In genomic region chr14:22852940-22853767, GRCh38 we compare ENCODE assay signal across 8 cellular contexts. TPM values are rescaled to one million over a fixed set of nuclear protein-coding genes. Genes with fewer than 3 reads are reported as not detected.
DNase-seq lines count a peak whose midpoint lies in the region; ATAC-seq and TF ChIP-seq lines count a peak whose summit lies in the region.

No MANE protein-coding gene starts in this region.

- no peaks in the 10 kb centered on the region for H3K27me3 ChIP-seq in colonic mucosa

- peak overlapping the region; percentile 28 for H3K4me3 ChIP-seq in colonic mucosa

- intact Hi-C loops in colonic mucosa (cut with DNase I): loop anchor here (2.0 to 5.0 kb wide), 2 partner anchors 30 to 296 kb away; no protein-coding TSS in a partner anchor

- TF ChIP-seq CTCF in colonic mucosa (IDR thresholded peaks at IDR 0.05): peak; percentile 94

- H3K9me3 ChIP-seq in colonic mucosa: no peaks in the 10 kb centered on the region

- peak overlapping the region; percentile 64 for H3K27ac ChIP-seq in colonic mucosa

- peak; percentile 71 for DNase-seq in NCI-H1436 (lab: John Stamatoyannopoulos, UW)
- no peak for DNase-seq in NCI-H1436 treated with DMSO at 0.1 percent for 48 hours (lab: John Stamatoyannopoulos, UW)
- DNase-seq in NCI-H460 (ENCODE audit: extremely low read depth, low read depth): peak; percentile 69
- DNase-seq in activated CD4-positive, alpha-beta T cell treated with anti-CD3 and anti-CD28 coated beads for 48 hours: peak; percentile 96
- peak; percentile 97 for DNase-seq in colonic mucosa
- peak; percentile 92 for DNase-seq in left lobe of liver (ENCODE audit: low spot score)
- peak; percentile 80 to 95 (median 86) for DNase-seq in stimulated activated CD4-positive, alpha-beta T cell treated with anti-CD3 and anti-CD28 coated beads, Interleukin-1b, Interleukin-23, amount 100 ng/mL, for 24 hours (ENCODE audit: low read depth in 4 of 4, low spot score in 1 of 4)

- H3K36me3 ChIP-seq in colonic mucosa: no peaks in the 10 kb centered on the region

- ATAC-seq in HG03095 (IDR thresholded peaks at IDR 0.05; ENCODE audit: unreplicated experiment): peak; percentile 65
- ATAC-seq in left lobe of liver: peak; percentile 93

- H3K4me1 ChIP-seq in colonic mucosa: peaks cover 4% of the 10 kb centered on the region

- peak overlapping the region; percentile 71 to 84 for H3K9ac ChIP-seq in colonic mucosa (ENCODE audit: low read depth in 2 of 2, low read length in 2 of 2)

RNA-seq across cellular contexts. Expression of gene MMP14, which starts 16.8 kb away (rescaled TPM):
- total RNA-seq in NCI-H460 (2014; rRNA removed; shearing (Covaris generic)): 0.30 and 0.89 TPM in 2 replicates
- 0.16 and 0.50 TPM in 2 replicates for polyA plus RNA-seq in NCI-H460 (2014; cell fraction: nucleus; rRNA removed)
- total RNA-seq in colonic mucosa (10 to 100 TPM; 59.1 to 82.8 TPM), left lobe of liver (10.9 TPM)

RNA-seq across cellular contexts. Expression of gene LRP10, which starts 18.4 kb away (rescaled TPM):
- total RNA-seq in NCI-H460 (2014; rRNA removed; shearing (Covaris generic)): 102 and 107 TPM in 2 replicates
- polyA plus RNA-seq in NCI-H460 (2014; cell fraction: nucleus; rRNA removed): 80.0 and 97.8 TPM in 2 replicates
- total RNA-seq in colonic mucosa (100 to 1,000 TPM; 204 to 222 TPM), left lobe of liver (34.3 TPM)

RNA-seq across cellular contexts. Expression of gene MRPL52, which starts 23.5 kb away (rescaled TPM):
- 58.9 and 68.9 TPM in 2 replicates for total RNA-seq in NCI-H460 (2014; rRNA removed; shearing (Covaris generic))
- polyA plus RNA-seq in NCI-H460 (2014; cell fraction: nucleus; rRNA removed): 106 and 201 TPM in 2 replicates
- total RNA-seq in colonic mucosa (100 to 1,000 TPM in 1 of 2 donors, 10 to 100 TPM in 1; 79.1 to 156 TPM), left lobe of liver (48.9 TPM)

RNA-seq across cellular contexts. Expression of gene REM2, which starts 29.9 kb away (rescaled TPM):
- total RNA-seq in NCI-H460 (2014; rRNA removed; shearing (Covaris generic)): 0.32 and 0.37 TPM in 2 replicates
- polyA plus RNA-seq in NCI-H460 (2014; cell fraction: nucleus; rRNA removed): 1.2 TPM in 1 of 2 replicates, not detected in the other
- total RNA-seq in colonic mucosa (under 1 TPM; 0.24 to 0.30 TPM), left lobe of liver (0.13 TPM)

RNA-seq across cellular contexts. Expression of gene SLC7A7, which starts 37.9 kb away (rescaled TPM):
- total RNA-seq in NCI-H460 (2014; rRNA removed; shearing (Covaris generic)): 1.1 TPM in 1 of 2 replicates, not detected in the other
- polyA plus RNA-seq in NCI-H460 (2014; cell fraction: nucleus; rRNA removed): not detected in 2 replicates
- total RNA-seq in colonic mucosa (1 to 10 TPM; 2.7 to 7.0 TPM), left lobe of liver (6.1 TPM)
